Comparison of ENCODE assay signal across 17 cellular contexts in the genomic region with DNA sequence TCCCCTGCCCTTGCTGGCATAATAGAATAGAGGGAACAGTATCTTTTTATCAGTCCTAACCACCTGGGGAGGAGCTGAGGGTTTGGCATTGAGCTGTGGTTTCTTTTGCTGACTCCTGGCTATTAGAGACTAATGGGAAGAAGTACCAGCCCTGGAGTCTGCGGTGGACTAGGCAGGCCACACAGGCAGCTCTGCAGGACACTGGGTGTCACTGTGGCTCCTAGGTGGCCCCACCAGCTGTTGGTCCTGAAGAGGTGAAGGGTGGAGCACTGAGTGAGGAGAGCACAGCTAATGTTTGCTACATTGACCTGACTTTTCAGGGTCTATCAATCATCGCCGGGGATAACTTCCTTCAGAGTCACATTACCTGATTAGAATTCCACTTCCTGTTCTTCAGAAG. TPM values are rescaled to one million over a fixed set of nuclear protein-coding genes. Genes with fewer than 3 reads are reported as not detected.
DNase-seq lines count a peak whose midpoint lies in the region; ATAC-seq, FAIRE-seq and TF ChIP-seq lines count a peak whose summit lies in the region.
"Had no signal": no experiment of that assay in that cellular context is flagged by ENCODE, and none has a peak within 500 bp of the region (broad histone marks: within the 10 kb centered on the region; RNA-seq: fewer than 3 reads in every experiment).

No MANE protein-coding gene starts in this region.

- no peak overlapping the region for H3K27ac ChIP-seq in SJSA1
- no peak overlapping the region for H3K27ac ChIP-seq in pancreas
- H3K27ac ChIP-seq: PC-9 had no signal

- peak; percentile 18; the same call in 1 of the 2 replicates for TF ChIP-seq RAD21 in Ishikawa (IDR thresholded peaks at IDR 0.05; ENCODE audit: low read depth)

- no peaks in the 10 kb centered on the region for H3K27me3 Mint-ChIP-seq in activated naive CD4-positive, alpha-beta T cell treated with anti-CD3 and anti-CD28 coated beads, Interleukin-2, amount 10 ng/mL, durations not matched to agents 7 days and 5 days

- no peaks in the 10 kb centered on the region for H3K36me3 Mint-ChIP-seq in activated naive CD4-positive, alpha-beta T cell treated with anti-CD3 and anti-CD28 coated beads, Interleukin-2, amount 10 ng/mL, durations not matched to agents 7 days and 5 days
- H3K36me3 Mint-ChIP-seq: CD8-positive, alpha-beta T cell had no signal

- CTCF ChIA-PET in activated naive CD4-positive, alpha-beta T cell treated with anti-CD3 and anti-CD28 coated beads, Interleukin-2, amount 10 ng/mL, durations not matched to agents 7 days and 5 days (lab: Charles Lee): interaction anchor here (0.9 kb wide), 1 partner anchor 18 kb away, joined by 3 read pairs; no protein-coding TSS in a partner anchor

- no peaks in the 10 kb centered on the region for H3K4me1 Mint-ChIP-seq in activated naive CD4-positive, alpha-beta T cell treated with anti-CD3 and anti-CD28 coated beads, Interleukin-2, amount 10 ng/mL, durations not matched to agents 7 days and 5 days

- 34 to 38% methylated on average over 3 of the region's 3 CpGs for WGBS in pancreas, 2 donors

- H3K27me3 ChIP-seq in SJSA1 (replicated peaks): no peaks in the 10 kb centered on the region
- H3K27me3 ChIP-seq in pancreas: peaks cover 0 to 10% (median 7%) of the 10 kb centered on the region in 4 donors

- H3K4me1 ChIP-seq in SJSA1 (replicated peaks): peaks cover 4% of the 10 kb centered on the region
- H3K4me1 ChIP-seq in pancreas: no peaks in the 10 kb centered on the region

- ATAC-seq in pancreas: peak in 3 of 4 donors; percentile 37 to 84 (median 51)
- no peak for ATAC-seq in stimulated activated naive CD8-positive, alpha-beta T cell treated with anti-CD3 and anti-CD28 coated beads, Interleukin-15, Interleukin-2, amounts not matched to agents 100 U/mL and 50 U/mL, for 24 hours
- ATAC-seq: CD8-positive, alpha-beta T cell; SK-N-SH treated with all-trans-retinoic acid at 6 μM for 48 hours had no signal

- H3K4me3 ChIP-seq in SJSA1 (no peak overlapping the region), pancreas (no peak overlapping the region)
- H3K4me3 ChIP-seq: PC-9 had no signal

- no peaks in the 10 kb centered on the region for H3K9me3 Mint-ChIP-seq in activated naive CD4-positive, alpha-beta T cell treated with anti-CD3 and anti-CD28 coated beads, Interleukin-2, amount 10 ng/mL, durations not matched to agents 7 days and 5 days
- H3K9me3 Mint-ChIP-seq: CD8-positive, alpha-beta T cell had no signal

- no peak overlapping the region for H3K4me3 Mint-ChIP-seq in activated naive CD4-positive, alpha-beta T cell treated with anti-CD3 and anti-CD28 coated beads, Interleukin-2, amount 10 ng/mL, durations not matched to agents 7 days and 5 days
- H3K4me3 Mint-ChIP-seq: CD8-positive, alpha-beta T cell had no signal

- intact Hi-C loops in pancreas (cut with DNase I): no loop called here

- H3K9me3 ChIP-seq in SJSA1 (replicated peaks) (no peaks in the 10 kb centered on the region), pancreas (no peaks in the 10 kb centered on the region)

- H3K27ac Mint-ChIP-seq in activated naive CD4-positive, alpha-beta T cell treated with anti-CD3 and anti-CD28 coated beads, Interleukin-2, amount 10 ng/mL, durations not matched to agents 7 days and 5 days: no peak overlapping the region
- H3K27ac Mint-ChIP-seq: CD8-positive, alpha-beta T cell had no signal

- H3K36me3 ChIP-seq in SJSA1: no peaks in the 10 kb centered on the region
- no peaks in the 10 kb centered on the region for H3K36me3 ChIP-seq in pancreas

- no peak for TF ChIP-seq EP300 in Ishikawa (IDR thresholded peaks at IDR 0.05; ENCODE audit: borderline replicate concordance)

- TF ChIP-seq CTCF in pancreas (IDR thresholded peaks at IDR 0.05): no peak

- peak; percentile 23 to 40 for DNase-seq in SJSA1 (ENCODE audit: low read depth in 1 of 2, low spot score in 2 of 2)
- peak; percentile 21 for DNase-seq in iPS-NIHi7 (ENCODE audit: extremely low spot score)
- DNase-seq in pancreas: peak in 2 of 6 donors; percentile 15 to 18
- no peak for DNase-seq in stimulated activated naive CD8-positive, alpha-beta T cell treated with anti-CD3 and anti-CD28 coated beads, Interleukin-15, Interleukin-2, amounts not matched to agents 100 U/mL and 50 U/mL, for 24 hours
- DNase-seq in activated naive CD4-positive, alpha-beta T cell treated with anti-CD3 and anti-CD28 coated beads, Interleukin-2, amount 10 ng/mL, durations not matched to agents 7 days and 5 days: no peak
- no peak for DNase-seq in cerebellar nuclear complex (lab: John Stamatoyannopoulos, UW)
- DNase-seq in frontal cortex (ENCODE audit: low spot score in 2 of 2): no peak
- DNase-seq: CD8-positive, alpha-beta T cell; IMR-90; NCI-H146; NCI-H2081 treated with DMSO at 0.1 percent for 48 hours; NCI-H524; NK-92 treated with Interleukin-12 subunit alpha and Interleukin-12 subunit beta, amount 100 ng/mL, for 24 hours had no signal

- FAIRE-seq in pancreas (lab: Jason Lieb, UNC) (no peak), frontal cortex (lab: Jason Lieb, UNC) (no peak)
- FAIRE-seq: H1 had no signal

TF ChIP-seq in Ishikawa, 13 proteins besides CTCF, POLR2A, EP300 and RAD21:
- TF ChIP-seq, protein P1, sequence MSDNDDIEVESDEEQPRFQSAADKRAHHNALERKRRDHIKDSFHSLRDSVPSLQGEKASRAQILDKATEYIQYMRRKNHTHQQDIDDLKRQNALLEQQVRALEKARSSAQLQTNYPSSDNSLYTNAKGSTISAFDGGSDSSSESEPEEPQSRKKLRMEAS (IDR thresholded peaks at IDR 0.05): no peak
- TF ChIP-seq NFIC (IDR thresholded peaks at IDR 0.05): no peak
- TF ChIP-seq FOXM1 (IDR thresholded peaks at IDR 0.05; ENCODE audit: borderline replicate concordance, low read depth): no peak
- no peak for TF ChIP-seq CEBPB (IDR thresholded peaks at IDR 0.05)
- no peak for TF ChIP-seq TEAD4 (IDR thresholded peaks at IDR 0.05)
- no peak for TF ChIP-seq TCF12 (IDR thresholded peaks at IDR 0.05; ENCODE audit: low read depth)
- TF ChIP-seq ZBTB7A (IDR thresholded peaks at IDR 0.05; ENCODE audit: low read depth): no peak
- no peak for TF ChIP-seq CREB1 (IDR thresholded peaks at IDR 0.05; ENCODE audit: low read depth)
- TF ChIP-seq TAF1 (IDR thresholded peaks at IDR 0.05; ENCODE audit: low read depth): no peak
- TF ChIP-seq REST (IDR thresholded peaks at IDR 0.05; ENCODE audit: low read depth): no peak
- TF ChIP-seq, protein P2, sequence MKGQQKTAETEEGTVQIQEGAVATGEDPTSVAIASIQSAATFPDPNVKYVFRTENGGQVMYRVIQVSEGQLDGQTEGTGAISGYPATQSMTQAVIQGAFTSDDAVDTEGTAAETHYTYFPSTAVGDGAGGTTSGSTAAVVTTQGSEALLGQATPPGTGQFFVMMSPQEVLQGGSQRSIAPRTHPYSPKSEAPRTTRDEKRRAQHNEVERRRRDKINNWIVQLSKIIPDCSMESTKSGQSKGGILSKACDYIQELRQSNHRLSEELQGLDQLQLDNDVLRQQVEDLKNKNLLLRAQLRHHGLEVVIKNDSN (IDR thresholded peaks at IDR 0.05): no peak
- no peak for TF ChIP-seq YY1 (IDR thresholded peaks at IDR 0.05; ENCODE audit: low read depth)
- TF ChIP-seq EGR1 (IDR thresholded peaks at IDR 0.05): no peak

RNA-seq across cellular contexts. Expression of gene GPC4, which starts 52.8 kb away (rescaled TPM):
- total RNA-seq in SJSA1 (2014; rRNA removed; shearing (Covaris generic)): 22.3 and 25.8 TPM in 2 replicates
- total RNA-seq in pancreas: 10 to 100 TPM in 3 of 6 donors, 1 to 10 TPM in 3; 6.9 to 15.3 (median 10.3) TPM
- 1 to 10 TPM; 3.0 to 4.8 TPM for polyA plus RNA-seq in pancreas
- 1.2 TPM for total RNA-seq in frontal cortex
- total RNA-seq: CD8-positive, alpha-beta T cell had no signal

Comparison
In these comparisons a context has a peak if more than half of its experiments do, and no peak if none do; other contexts are left out.
1. DNase-seq: peak in SJSA1 (2 of 2) and iPS-NIHi7 (single experiment); none in stimulated activated naive CD8-positive, alpha-beta T cell treated with anti-CD3 and anti-CD28 coated beads, Interleukin-15, Interleukin-2, amounts not matched to agents 100 U/mL and 50 U/mL, for 24 hours (single experiment), activated naive CD4-positive, alpha-beta T cell treated with anti-CD3 and anti-CD28 coated beads, Interleukin-2, amount 10 ng/mL, durations not matched to agents 7 days and 5 days (single experiment), cerebellar nuclear complex (0 of 2) and frontal cortex (0 of 2).